In genomic region chr2:9423922-9424272, GRCh38 we compare ENCODE assay signal across 8 cellular contexts. TPM values are rescaled to one million over a fixed set of nuclear protein-coding genes. Genes with fewer than 3 reads are reported as not detected.
DNase-seq lines count a peak whose midpoint lies in the region; ATAC-seq and TF ChIP-seq lines count a peak whose summit lies in the region.

No MANE protein-coding gene starts in this region.

- H3K27me3 Mint-ChIP-seq in activated CD4-positive, alpha-beta memory T cell treated with anti-CD3 and anti-CD28 coated beads for 36 hours: no peaks in the 10 kb centered on the region

- H3K27ac ChIP-seq in 22Rv1: peak overlapping the region; percentile 75
- H3K27ac ChIP-seq in skin epidermis: peak overlapping the region; percentile 54 to 99 (median 96)

- peaks cover 12% of the 10 kb centered on the region for H3K36me3 Mint-ChIP-seq in activated CD4-positive, alpha-beta memory T cell treated with anti-CD3 and anti-CD28 coated beads for 36 hours

- DNase-seq in activated CD4-positive, alpha-beta memory T cell treated with anti-CD3 and anti-CD28 coated beads for 36 hours: peak; percentile 49
- DNase-seq in germinal center (ENCODE audit: low spot score) (peak; percentile 20), NCI-H446 treated with DMSO at 0.1 percent for 48 hours (lab: John Stamatoyannopoulos, UW) (no peak)

- H3K4me3 Mint-ChIP-seq in activated CD4-positive, alpha-beta memory T cell treated with anti-CD3 and anti-CD28 coated beads for 36 hours: no peak overlapping the region

- no peak for TF ChIP-seq POLR2A in GM18505 (IDR thresholded peaks at IDR 0.05; ENCODE audit: borderline replicate concordance, extremely low read depth, insufficient read depth, insufficient read length)

- ATAC-seq in GM18505 (IDR thresholded peaks at IDR 0.05; ENCODE audit: unreplicated experiment) (peak; percentile 1), HG03354 (IDR thresholded peaks at IDR 0.05; ENCODE audit: poor library complexity, severe bottlenecking, unreplicated experiment) (peak; percentile 15), HG03565 (IDR thresholded peaks at IDR 0.05; ENCODE audit: unreplicated experiment) (no peak)

- peak overlapping the region; percentile 71 to 95 (median 90) for H3K4me3 ChIP-seq in skin epidermis

- no peak overlapping the region for H3K27ac Mint-ChIP-seq in activated CD4-positive, alpha-beta memory T cell treated with anti-CD3 and anti-CD28 coated beads for 36 hours

- intact Hi-C loops in activated CD4-positive, alpha-beta memory T cell treated with anti-CD3 and anti-CD28 coated beads for 36 hours (cut with micrococcal nuclease): loop anchor here (1.0 to 10.0 kb wide), 8 partner anchors 50 to 621 kb away; partner anchors contain the start of genes IAH1, KLF11 and YWHAQ

- POLR2A ChIA-PET in activated CD4-positive, alpha-beta memory T cell treated with anti-CD3 and anti-CD28 coated beads for 36 hours (lab: Charles Lee): interaction anchor here (0.7 to 1.4 kb wide), 5 partner anchors 26 to 347 kb away, joined by 3 to 4 read pairs (median 3); partner anchors contain the start of gene ADAM17

- H3K9me3 Mint-ChIP-seq in activated CD4-positive, alpha-beta memory T cell treated with anti-CD3 and anti-CD28 coated beads for 36 hours: no peaks in the 10 kb centered on the region

- CTCF ChIA-PET in activated CD4-positive, alpha-beta memory T cell treated with anti-CD3 and anti-CD28 coated beads for 36 hours (lab: Charles Lee): interaction anchor here (1.9 kb wide), 1 partner anchor 132 kb away, joined by 6 read pairs; the partner anchor contains the start of gene ADAM17

- TF ChIP-seq CTCF in 22Rv1 (IDR thresholded peaks at IDR 0.05): no peak

- H3K4me1 Mint-ChIP-seq in activated CD4-positive, alpha-beta memory T cell treated with anti-CD3 and anti-CD28 coated beads for 36 hours (ENCODE audit: low read depth): peaks cover 33% of the 10 kb centered on the region

RNA-seq across cellular contexts. Expression of gene CPSF3, which starts 0.4 kb away (rescaled TPM):
- total RNA-seq in activated CD4-positive, alpha-beta memory T cell treated with anti-CD3 and anti-CD28 coated beads for 36 hours: 10 to 100 TPM; 77.5 to 78.1 TPM

RNA-seq across cellular contexts. Expression of gene ITGB1BP1, which starts 0.6 kb away (rescaled TPM):
- 100 to 1,000 TPM; 136 to 142 TPM for total RNA-seq in activated CD4-positive, alpha-beta memory T cell treated with anti-CD3 and anti-CD28 coated beads for 36 hours

RNA-seq across cellular contexts. Expression of gene IAH1, which starts 50.5 kb away (rescaled TPM):
- total RNA-seq in activated CD4-positive, alpha-beta memory T cell treated with anti-CD3 and anti-CD28 coated beads for 36 hours: 10 to 100 TPM; 83.3 to 87.1 TPM
